ENCODE assay signal across 27 cellular contexts in the genomic region with DNA sequence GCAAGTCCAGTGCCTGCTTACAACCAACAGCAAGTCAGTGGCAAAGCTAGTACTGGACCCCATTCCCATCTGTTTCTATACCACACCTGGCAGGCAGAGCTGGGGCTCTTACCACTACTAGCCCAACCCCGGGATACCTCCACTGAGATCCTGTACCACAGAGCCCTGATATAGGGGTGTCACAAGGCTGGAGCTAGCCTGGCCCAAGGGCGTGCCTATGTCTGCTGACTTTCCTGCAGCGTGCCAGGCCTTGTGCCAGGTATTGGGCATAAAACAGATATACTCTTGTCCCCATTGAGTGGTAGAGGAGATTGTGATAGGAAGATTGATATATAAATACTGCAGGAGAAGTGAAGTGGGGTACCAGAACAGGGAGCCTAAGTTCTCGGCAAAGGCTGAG.
"Had no signal": no experiment of that assay in that cellular context is flagged by ENCODE, and none has a peak within 500 bp of the region (broad histone marks: within the 10 kb centered on the region; RNA-seq: fewer than 3 reads in every experiment).

No MANE protein-coding gene starts in this region.

- H3K27me3 Mint-ChIP-seq: dendritic cell treated with granulocyte-macrophage colony-stimulating factor and Interleukin-4, amounts not matched to agents 40 ng/mL and 50 ng/mL, for 4 days; memory B cell had no signal

- H3K36me3 ChIP-seq: uterus had no signal

- H3K9me3 ChIP-seq: colonic mucosa, esophagus muscularis mucosa, pancreas, testis, tibial artery, upper lobe of right lung, uterus had no signal

- H3K4me2 ChIP-seq: smooth muscle cell had no signal

- H3K4me1 ChIP-seq: colonic mucosa, foreskin keratinocyte, pancreas, testis, tibial artery, upper lobe of right lung, uterus had no signal

- H3K4me1 Mint-ChIP-seq: endodermal cell, memory B cell had no signal

- H3K27me3 ChIP-seq: colonic mucosa, esophagus muscularis mucosa, foreskin keratinocyte, pancreas, testis, tibial artery, upper lobe of right lung, uterus had no signal

- ATAC-seq: foreskin keratinocyte; left colon; natural killer cell; pancreas; sciatic nerve; stimulated activated naive CD8-positive, alpha-beta T cell treated with anti-CD3 and anti-CD28 coated beads, Interleukin-15, Interleukin-2, amounts not matched to agents 100 U/mL and 50 U/mL, for 24 hours; upper lobe of right lung had no signal

- H3K9me3 Mint-ChIP-seq: dendritic cell treated with granulocyte-macrophage colony-stimulating factor and Interleukin-4, amounts not matched to agents 40 ng/mL and 50 ng/mL, for 4 days; endodermal cell; memory B cell; natural killer cell had no signal

- H3K27ac ChIP-seq: colonic mucosa, epithelial cell of prostate, esophagus muscularis mucosa, foreskin keratinocyte, pancreas, testis, tibial artery, upper lobe of right lung, uterus had no signal

- DNase-seq: central memory CD4-positive, alpha-beta T cell; colonic mucosa; effector CD8-positive, alpha-beta T cell; endodermal cell; foreskin keratinocyte; glutamatergic neuron; left colon; natural killer cell; occipital lobe; retina; stimulated activated CD4-positive, alpha-beta T cell treated with anti-CD3 and anti-CD28 coated beads, Interleukin-12 subunit alpha, Interleukin-12 subunit beta, amount 100 ng/mL, for 4 hours; stimulated activated CD4-positive, alpha-beta T cell treated with anti-CD3 and anti-CD28 coated beads, Interleukin-1b, Interleukin-23, amount 100 ng/mL, for 48 hours; stimulated activated CD4-positive, alpha-beta T cell treated with anti-CD3 and anti-CD28 coated beads, Interleukin-4, amount 100 ng/mL, for 1 hour; stimulated activated CD8-positive, alpha-beta memory T cell treated with anti-CD3 and anti-CD28 coated beads, Interleukin-4, amount 100 ng/mL, for 48 hours; stimulated activated naive CD8-positive, alpha-beta T cell treated with anti-CD3 and anti-CD28 coated beads, Interleukin-15, Interleukin-2, amounts not matched to agents 100 U/mL and 50 U/mL, for 24 hours; testis; tibial artery; upper lobe of right lung; uterus had no signal

- H3K4me3 ChIP-seq: colonic mucosa, esophagus muscularis mucosa, lung, pancreas, smooth muscle cell, testis, tibial artery, upper lobe of right lung, uterus had no signal

- H3K27ac Mint-ChIP-seq: dendritic cell treated with granulocyte-macrophage colony-stimulating factor and Interleukin-4, amounts not matched to agents 40 ng/mL and 50 ng/mL, for 4 days; endodermal cell; memory B cell had no signal

- H3K4me3 Mint-ChIP-seq: dendritic cell treated with granulocyte-macrophage colony-stimulating factor and Interleukin-4, amounts not matched to agents 40 ng/mL and 50 ng/mL, for 4 days; endodermal cell; memory B cell; natural killer cell had no signal
